Comparison of ENCODE assay signal across 15 cellular contexts in the genomic region with DNA sequence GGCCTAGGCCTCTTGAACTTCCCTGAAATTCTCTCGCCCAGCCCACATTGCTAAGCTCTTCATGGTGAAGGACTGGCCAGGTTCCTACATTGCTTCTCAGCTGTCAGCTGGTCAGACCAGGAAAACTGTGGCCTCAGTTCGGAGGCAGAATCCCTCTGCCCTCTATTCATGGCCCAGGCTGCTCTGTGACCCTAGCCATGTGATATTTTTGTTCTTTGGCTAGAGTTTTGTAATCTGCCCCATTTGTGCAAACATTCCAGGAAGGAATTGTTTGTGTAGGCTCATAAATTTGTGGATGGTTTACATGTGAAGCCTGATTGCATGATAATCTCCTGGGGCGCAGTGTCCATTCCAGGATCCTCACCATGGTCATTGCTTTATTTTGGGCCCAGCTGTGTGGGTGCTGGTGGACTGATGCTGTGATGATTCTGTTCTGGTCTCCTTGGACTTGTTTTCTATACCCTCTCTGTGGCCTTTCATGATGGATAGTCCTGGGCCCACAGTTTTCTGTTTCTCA.
DNase-seq lines count a peak whose midpoint lies in the region; ATAC-seq and TF ChIP-seq lines count a peak whose summit lies in the region.
"Had no signal": no experiment of that assay in that cellular context is flagged by ENCODE, and none has a peak within 500 bp of the region (broad histone marks: within the 10 kb centered on the region; RNA-seq: fewer than 3 reads in every experiment).

No MANE protein-coding gene starts in this region.

- no peaks in the 10 kb centered on the region for H3K27me3 ChIP-seq in aorta (ENCODE audit: control insufficient read depth in 1 of 2, insufficient read depth in 2 of 2, low read length in 1 of 2)

- H3K4me3 Mint-ChIP-seq in glutamatergic neuron (ENCODE audit: unreplicated experiment) = peak overlapping the region; percentile 26
- no peak overlapping the region for H3K4me3 Mint-ChIP-seq in nephron progenitor cell
- H3K4me3 Mint-ChIP-seq: activated CD4-positive, alpha-beta T cell treated with anti-CD3 and anti-CD28 coated beads for 36 hours; activated T-cell treated with anti-CD3 and anti-CD28 coated beads, Interleukin-2, amount 50 U/mL, for 72 hours had no signal

- H3K27ac ChIP-seq in aorta (ENCODE audit: low read depth in 1 of 2, low read length in 2 of 2) (no peak overlapping the region), coronary artery (peak overlapping the region in 1 of 2 donors; percentile 67)

- H3K27me3 Mint-ChIP-seq in glutamatergic neuron (ENCODE audit: unreplicated experiment) = peaks cover 7% of the 10 kb centered on the region
- H3K27me3 Mint-ChIP-seq in nephron progenitor cell (ENCODE audit: low read depth, poor library complexity) = peaks cover 16% of the 10 kb centered on the region

- H3K9me3 ChIP-seq in aorta (ENCODE audit: control insufficient read depth, low read length) = no peaks in the 10 kb centered on the region
- H3K9me3 ChIP-seq: prostate gland had no signal

- peak; percentile 51 for ATAC-seq in Right ventricle myocardium superior (ENCODE audit: poor library complexity)
- peak; percentile 75 for ATAC-seq in aorta (ENCODE audit: low FRiP score)
- ATAC-seq in GM19035 (IDR thresholded peaks at IDR 0.05; ENCODE audit: unreplicated experiment) = no peak
- ATAC-seq in HG02759 (IDR thresholded peaks at IDR 0.05; ENCODE audit: unreplicated experiment) = no peak
- ATAC-seq: activated CD4-positive, alpha-beta T cell treated with anti-CD3 and anti-CD28 coated beads for 36 hours; activated T-cell treated with anti-CD3 and anti-CD28 coated beads, Interleukin-2, amount 50 U/mL, for 72 hours had no signal

- intact Hi-C loops in Right ventricle myocardium superior (cut with DNase I) = no loop called here
- intact Hi-C loops in cardiac septum (cut with DNase I) = no loop called here
- intact Hi-C loops in aorta (cut with DNase I) = no loop called here

- no peak overlapping the region for H3K27ac Mint-ChIP-seq in glutamatergic neuron (ENCODE audit: unreplicated experiment)
- H3K27ac Mint-ChIP-seq in nephron progenitor cell = peak overlapping the region; percentile 53
- H3K27ac Mint-ChIP-seq: activated CD4-positive, alpha-beta T cell treated with anti-CD3 and anti-CD28 coated beads for 36 hours; activated T-cell treated with anti-CD3 and anti-CD28 coated beads, Interleukin-2, amount 50 U/mL, for 72 hours had no signal

- peaks cover 20% of the 10 kb centered on the region for H3K4me1 Mint-ChIP-seq in glutamatergic neuron (ENCODE audit: low read depth, unreplicated experiment)
- H3K4me1 Mint-ChIP-seq in nephron progenitor cell = peaks cover 7% of the 10 kb centered on the region

- WGBS in aorta, 2 donors = 78 to 79% methylated on average over 3 of the region's 3 CpGs

- DNase-seq in Right ventricle myocardium superior (no peak), cardiac septum (ENCODE audit: low spot score) (no peak), glutamatergic neuron (no peak), nephron progenitor cell (no peak), aorta (peak in 1 of 2 donors; percentile 60), coronary artery (ENCODE audit: low spot score) (no peak)
- DNase-seq: activated CD4-positive, alpha-beta T cell treated with anti-CD3 and anti-CD28 coated beads for 36 hours; activated T-cell treated with anti-CD3 and anti-CD28 coated beads, Interleukin-2, amount 50 U/mL, for 72 hours; NCI-H1105; stimulated activated CD4-positive, alpha-beta T cell treated with anti-CD3 and anti-CD28 coated beads, Interleukin-2, amount 100 ng/mL, for 24 hours; T-helper 2 cell had no signal

- no peaks in the 10 kb centered on the region for H3K36me3 Mint-ChIP-seq in glutamatergic neuron (ENCODE audit: unreplicated experiment)
- no peaks in the 10 kb centered on the region for H3K36me3 Mint-ChIP-seq in nephron progenitor cell (ENCODE audit: low read depth)

- TF ChIP-seq CTCF in glutamatergic neuron (IDR thresholded peaks at IDR 0.05; ENCODE audit: partially characterized antibody, unreplicated experiment) (no peak), nephron progenitor cell (IDR thresholded peaks at IDR 0.05) (no peak), coronary artery (IDR thresholded peaks at IDR 0.05) (no peak)

- H3K4me1 ChIP-seq in aorta (ENCODE audit: control insufficient read depth in 1 of 2, insufficient read depth in 2 of 2, low read length in 2 of 2) = no peaks in the 10 kb centered on the region
- H3K4me1 ChIP-seq: prostate gland had no signal

- H3K4me3 ChIP-seq in aorta (ENCODE audit: low read length in 2 of 2) = no peak overlapping the region
- no peak overlapping the region for H3K4me3 ChIP-seq in coronary artery
- H3K4me3 ChIP-seq: esophagus muscularis mucosa, prostate gland had no signal

- H3K9me3 Mint-ChIP-seq in glutamatergic neuron (ENCODE audit: unreplicated experiment) (peaks cover 4% of the 10 kb centered on the region), nephron progenitor cell (no peaks in the 10 kb centered on the region)

- H3K36me3 ChIP-seq in aorta (ENCODE audit: control insufficient read depth in 1 of 2, insufficient read depth in 2 of 2, low read length in 1 of 2) = no peaks in the 10 kb centered on the region
- H3K36me3 ChIP-seq: esophagus muscularis mucosa, prostate gland had no signal

Comparison
In these comparisons a context has a peak if more than half of its experiments do, and no peak if none do; other contexts are left out.
1. ATAC-seq: peak in Right ventricle myocardium superior (single experiment) and aorta (single experiment); none in GM19035 (single experiment) and HG02759 (single experiment).